ENCODE assay signal across 1 cellular context in genomic region chr3:18223591-18224338, GRCh38.
A peak's percentile ranks its signal among the peaks of the same experiment; 100 is the strongest.
TF ChIP-seq lines count a peak whose summit lies in the region.

No MANE protein-coding gene starts in this region.

TF ChIP-seq in GM12878, 131 proteins besides CTCF, POLR2A, EP300 and RAD21 (continued from another document):
- TF ChIP-seq PBX3 (IDR thresholded peaks at IDR 0.05; ENCODE audit: insufficient replicate concordance, low read depth, low read length): no peak
- no peak for TF ChIP-seq HDAC2 (IDR thresholded peaks at IDR 0.05)
- TF ChIP-seq FOS (IDR thresholded peaks at IDR 0.05; ENCODE audit: borderline replicate concordance, extremely low read depth, insufficient read length): no peak
- TF ChIP-seq MTA2 (IDR thresholded peaks at IDR 0.05; ENCODE audit: low read depth): peak; percentile 52
- no peak for TF ChIP-seq ZZZ3 (IDR thresholded peaks at IDR 0.05; ENCODE audit: control insufficient read depth, insufficient read length, low read depth)
- TF ChIP-seq CREM (IDR thresholded peaks at IDR 0.05; ENCODE audit: low read depth): peak; percentile 44; the same call in 1 of the 2 replicates
- peak; percentile 51; the same call in 1 of the 2 replicates for TF ChIP-seq GABPA (IDR thresholded peaks at IDR 0.05; ENCODE audit: low read depth)
- TF ChIP-seq NFIC (IDR thresholded peaks at IDR 0.05; ENCODE audit: low read depth, low read length): peak; percentile 70
- peak; percentile 19; the same call in 1 of the 2 replicates for TF ChIP-seq ATF2 (IDR thresholded peaks at IDR 0.05; ENCODE audit: low read length)
- TF ChIP-seq DPF2 (IDR thresholded peaks at IDR 0.05): peak; percentile 70
- TF ChIP-seq SMAD5 (IDR thresholded peaks at IDR 0.05; ENCODE audit: low read depth): no peak
- 0 out of 2 replicates have a peak, but pooled peaks have one; percentile 16 for TF ChIP-seq NBN (IDR thresholded peaks at IDR 0.05)
- 0 out of 3 replicates have a peak, but pooled peaks of 1 of the 2 experiments have one; percentile 9 for TF ChIP-seq EGR1 (IDR thresholded peaks at IDR 0.05; ENCODE audit: borderline replicate concordance in 1 of 2, low read depth in 2 of 2, low read length in 2 of 2)
- no peak for TF ChIP-seq CREB1 (IDR thresholded peaks at IDR 0.05; ENCODE audit: low read depth)
- TF ChIP-seq RELB (IDR thresholded peaks at IDR 0.05; ENCODE audit: low read depth): peak; percentile 52; the same call in 1 of the 2 replicates
TF ChIP-seq in GM12878: peak in this region for 25.
